Comparison of ENCODE assay signal across 1 cellular context in the genomic region with DNA sequence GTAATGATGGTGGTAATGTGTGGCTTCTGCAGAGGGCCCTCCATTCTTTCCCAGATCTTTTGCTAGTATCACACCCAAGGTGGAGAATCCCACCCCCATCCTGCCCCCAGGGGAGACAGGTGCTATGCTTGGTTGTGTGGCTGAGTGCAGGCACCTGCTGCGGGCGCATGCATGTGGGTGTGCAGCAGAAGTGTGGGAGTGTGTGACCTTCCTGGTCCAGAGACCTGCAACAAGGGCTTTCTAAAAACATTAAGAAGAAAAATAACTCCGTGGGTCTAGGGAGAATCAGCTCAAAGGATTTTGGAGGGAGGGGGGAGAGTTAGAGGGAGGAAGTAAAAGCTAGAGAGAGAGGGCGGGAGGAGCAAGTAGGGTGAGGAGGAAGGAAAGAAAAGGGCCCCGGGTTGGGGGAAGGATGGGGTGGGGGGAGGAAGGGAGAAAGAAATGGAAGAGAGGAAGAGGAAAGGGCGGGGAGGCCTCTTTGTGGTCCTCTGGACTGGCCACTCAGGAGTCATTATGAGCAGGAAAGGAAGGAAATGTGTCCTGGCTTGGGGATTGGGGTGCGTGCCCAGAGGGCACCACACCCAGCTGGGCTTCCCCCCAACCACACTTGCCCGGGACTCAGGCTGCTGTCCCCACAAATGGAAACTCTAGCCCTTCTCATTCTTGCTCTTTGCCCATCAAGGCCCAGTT.
TF ChIP-seq lines count a peak whose summit lies in the region.

No MANE protein-coding gene starts in this region.

TF ChIP-seq in IMR-90, 13 proteins besides CTCF, POLR2A, EP300 and RAD21:
- TF ChIP-seq MAFK (IDR thresholded peaks at IDR 0.05; ENCODE audit: low read depth, low read length) (no peak), SMC3 (IDR thresholded peaks at IDR 0.05; ENCODE audit: low read depth, low read length) (no peak), MAZ (IDR thresholded peaks at IDR 0.05; ENCODE audit: borderline replicate concordance, low read depth, low read length) (no peak), RCOR1 (IDR thresholded peaks at IDR 0.05; ENCODE audit: insufficient replicate concordance, low read length) (no peak), MXI1 (IDR thresholded peaks at IDR 0.05; ENCODE audit: borderline replicate concordance, low read depth, low read length) (no peak), RFX5 (IDR thresholded peaks at IDR 0.05; ENCODE audit: low read depth, low read length) (no peak), BHLHE40 (IDR thresholded peaks at IDR 0.05; ENCODE audit: low read depth, low read length) (no peak), FOS (IDR thresholded peaks at IDR 0.05; ENCODE audit: low read depth, low read length) (no peak), NFE2L2 (IDR thresholded peaks at IDR 0.05; ENCODE audit: low read depth, low read length) (no peak), CEBPB (IDR thresholded peaks at IDR 0.05; ENCODE audit: low read depth, low read length) (no peak), CHD1 (IDR thresholded peaks at IDR 0.05; ENCODE audit: low read depth, low read length) (no peak)
TF ChIP-seq in IMR-90: peak in this region for 0.
